Comparison of ENCODE assay signal across 8 cellular contexts in genomic region chr9:137086531-137087408, GRCh38. TPM values are rescaled to one million over a fixed set of nuclear protein-coding genes. Genes with fewer than 3 reads are reported as not detected.
DNase-seq lines count a peak whose midpoint lies in the region; ATAC-seq and TF ChIP-seq lines count a peak whose summit lies in the region.

MAN1B1 (plus strand) TSS chr9:137086985; CDS start chr9:137087000, 15 bp downstream.

- no peaks in the 10 kb centered on the region for H3K9me3 Mint-ChIP-seq in activated T-cell treated with anti-CD3 and anti-CD28 coated beads, Interleukin-2, amount 50 U/mL, for 24 hours

- H3K27me3 Mint-ChIP-seq in activated T-cell treated with anti-CD3 and anti-CD28 coated beads, Interleukin-2, amount 50 U/mL, for 24 hours: no peaks in the 10 kb centered on the region

- H3K36me3 ChIP-seq in mucosa of rectum (ENCODE audit: control insufficient read depth in 2 of 2, insufficient read depth in 2 of 2, low read length in 2 of 2): peaks cover 3 to 15% of the 10 kb centered on the region in 2 donors

- peak within 1 kb of the TSS; percentile 75 to 88 for H3K9ac ChIP-seq in mucosa of rectum (ENCODE audit: low read depth in 1 of 2, low read length in 2 of 2)

- H3K4me1 ChIP-seq in mucosa of rectum (ENCODE audit: control insufficient read depth in 2 of 2, insufficient read depth in 2 of 2, low read length in 2 of 2): peaks cover 17 to 19% of the 10 kb centered on the region in 2 donors

- TF ChIP-seq POLR2A in erythroblast (IDR thresholded peaks at IDR 0.05; ENCODE audit: low read length): peak; percentile 80

- H3K4me3 Mint-ChIP-seq in activated T-cell treated with anti-CD3 and anti-CD28 coated beads, Interleukin-2, amount 50 U/mL, for 24 hours: peak within 1 kb of the TSS; percentile 87

- peak; percentile 65 for ATAC-seq in GM21717 (IDR thresholded peaks at IDR 0.05; ENCODE audit: unreplicated experiment)

- peaks cover 59% of the 10 kb centered on the region for H3K36me3 Mint-ChIP-seq in activated T-cell treated with anti-CD3 and anti-CD28 coated beads, Interleukin-2, amount 50 U/mL, for 24 hours (ENCODE audit: low read depth)

- peak within 1 kb of the TSS; percentile 97 for H3K27ac Mint-ChIP-seq in activated T-cell treated with anti-CD3 and anti-CD28 coated beads, Interleukin-2, amount 50 U/mL, for 24 hours

- peaks cover 44% of the 10 kb centered on the region for H3K4me1 Mint-ChIP-seq in activated T-cell treated with anti-CD3 and anti-CD28 coated beads, Interleukin-2, amount 50 U/mL, for 24 hours (ENCODE audit: low read depth)

- no peaks in the 10 kb centered on the region for H3K9me3 ChIP-seq in mucosa of rectum (ENCODE audit: control insufficient read depth in 2 of 2, low read length in 2 of 2)

- in situ Hi-C loops in KBM-7 (cut with MboI; ENCODE audit: low pct_unique_long_range_greater_than_20kb, low sequenced_read_pairs): no loop called here

- DNase-seq in DMS153 treated with DMSO at 0.1 percent for 48 hours (lab: John Stamatoyannopoulos, UW; ENCODE audit: unreplicated experiment): peak; percentile 99
- DNase-seq in KBM-7: peak; percentile 100
- DNase-seq in activated T-cell treated with anti-CD3 and anti-CD28 coated beads, Interleukin-2, amount 50 U/mL, for 24 hours: peak; percentile 99
- peak; percentile 99 to 100 for DNase-seq in erythroblast (lab: John Stamatoyannopoulos, UW)
- peak; percentile 99 for DNase-seq in stimulated activated CD8-positive, alpha-beta memory T cell treated with anti-CD3 and anti-CD28 coated beads, Interleukin-4, amount 100 ng/mL, for 48 hours

- H3K27ac ChIP-seq in mucosa of rectum (ENCODE audit: low read depth in 2 of 2, low read length in 2 of 2): peak within 1 kb of the TSS; percentile 94 to 95

- H3K27me3 ChIP-seq in mucosa of rectum (ENCODE audit: control insufficient read depth in 2 of 2, insufficient read depth in 2 of 2, low read length in 2 of 2): no peaks in the 10 kb centered on the region

- peak within 1 kb of the TSS; percentile 77 to 85 for H3K4me3 ChIP-seq in mucosa of rectum (ENCODE audit: low read length in 2 of 2)

TF ChIP-seq in PFSK-1, 5 proteins besides CTCF, POLR2A, EP300 and RAD21:
- TF ChIP-seq POLR2AphosphoS5 (IDR thresholded peaks at IDR 0.05; ENCODE audit: low read depth, low read length) (peak; percentile 63), FOXP2 (optimal IDR thresholded peaks at IDR 0.05; ENCODE audit: borderline replicate concordance, extremely low read depth, extremely low read length, insufficient read depth) (no peak), SIN3A (IDR thresholded peaks at IDR 0.05; ENCODE audit: borderline replicate concordance, insufficient read depth, low read length) (peak; percentile 81; the same call in 1 of the 2 replicates), TAF1 (IDR thresholded peaks at IDR 0.05; ENCODE audit: borderline replicate concordance, insufficient read depth, low read length) (peak; percentile 83; the same call in 1 of the 2 replicates), REST (IDR thresholded peaks at IDR 0.05; ENCODE audit: insufficient read depth in 1 of 2, low read depth in 2 of 2, low read length in 2 of 2) (no peak)

RNA-seq across cellular contexts. Expression of gene MAN1B1, which starts in this region (rescaled TPM):
- polyA plus RNA-seq in PFSK-1 (2012; ENCODE audit: insufficient read length, low read depth): 72.6 TPM

Comparison
In these comparisons a context has a peak if more than half of its experiments do, and no peak if none do; other contexts are left out.
1. Peak in every context shown above with its lines: DNase-seq, ATAC-seq, H3K4me3 ChIP-seq and H3K27ac ChIP-seq.